Comparison of ENCODE assay signal across 17 cellular contexts in genomic region chr4:81875962-81876650, GRCh38.
"Had no signal": no experiment of that assay in that cellular context is flagged by ENCODE, and none has a peak within 500 bp of the region (broad histone marks: within the 10 kb centered on the region; RNA-seq: fewer than 3 reads in every experiment).

No MANE protein-coding gene starts in this region.

- DNase-seq: activated CD4-positive, alpha-beta T cell treated with anti-CD3 and anti-CD28 coated beads, Interleukin-2, amount 50 U/mL, for 4 hours; activated gamma-delta T cell treated with Interleukin-2 at 50 U/mL for 16 hours; effector CD4-positive, alpha-beta T cell; heart right ventricle; immature natural killer cell; left cardiac atrium; sigmoid colon; stimulated activated CD4-positive, alpha-beta T cell treated with anti-CD3 and anti-CD28 coated beads, Interleukin-4, amount 100 ng/mL, for 24 hours; SW 1271; WERI-Rb-1 had no signal

- FAIRE-seq: urothelium cell line had no signal

- H3K36me3 ChIP-seq: esophagus muscularis mucosa, gastroesophageal sphincter, heart right ventricle, prostate gland, sigmoid colon, WERI-Rb-1 had no signal

- H3K9me3 ChIP-seq: gastroesophageal sphincter, prostate gland had no signal

- H3K27me3 ChIP-seq: esophagus muscularis mucosa, gastroesophageal sphincter, heart right ventricle, sigmoid colon had no signal

- H3K27ac ChIP-seq: esophagus muscularis mucosa, gastroesophageal sphincter, heart right ventricle, prostate gland, sigmoid colon, WERI-Rb-1 had no signal

- H3K4me3 ChIP-seq: esophagus muscularis mucosa, gastroesophageal sphincter, heart right ventricle, lung, prostate gland, sigmoid colon had no signal

- H3K4me1 ChIP-seq: esophagus muscularis mucosa, gastroesophageal sphincter, heart right ventricle, prostate gland, sigmoid colon had no signal

- ATAC-seq: activated naive CD4-positive, alpha-beta T cell treated with anti-CD3 and anti-CD28 coated beads, Interleukin-2, amount 50 U/mL, for 72 hours; gastroesophageal sphincter; heart right ventricle; left cardiac atrium; stimulated activated effector memory CD8-positive, alpha-beta T cell treated with anti-CD3 and anti-CD28 coated beads, Interleukin-12 subunit alpha, Interleukin-12 subunit beta, amount 100 ng/mL, for 72 hours had no signal
